1 cellular context compared by ENCODE assay signal in the genomic region with DNA sequence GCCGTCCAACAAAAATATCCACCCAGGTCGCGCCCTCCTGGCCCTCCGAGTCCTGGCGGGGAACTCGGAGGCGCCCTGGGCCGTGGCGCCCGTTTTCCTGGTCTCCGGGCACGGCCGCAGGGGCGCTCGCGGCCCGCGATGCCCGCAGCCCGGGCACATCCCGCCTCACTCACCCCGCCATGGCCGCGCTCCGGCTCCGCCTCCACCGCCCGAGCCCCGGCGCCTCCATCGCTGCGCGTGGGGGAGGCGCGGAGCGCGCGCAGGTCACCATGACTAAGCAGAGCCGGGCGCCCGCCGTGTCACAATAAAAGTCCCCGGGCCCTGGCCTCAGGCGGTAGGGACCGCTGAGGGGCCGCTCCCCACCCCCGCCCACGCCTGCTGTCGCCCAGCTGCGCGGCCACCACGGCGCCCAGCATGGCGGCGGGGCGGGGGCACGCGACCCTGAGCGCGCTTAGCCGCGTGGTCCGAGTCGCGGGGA.
TF ChIP-seq lines count a peak whose summit lies in the region.

No MANE protein-coding gene starts in this region.

TF ChIP-seq in HepG2, 621 proteins besides CTCF, POLR2A, EP300 and RAD21 (continued from another document and continues in another):
- TF ChIP-seq, protein P1, sequence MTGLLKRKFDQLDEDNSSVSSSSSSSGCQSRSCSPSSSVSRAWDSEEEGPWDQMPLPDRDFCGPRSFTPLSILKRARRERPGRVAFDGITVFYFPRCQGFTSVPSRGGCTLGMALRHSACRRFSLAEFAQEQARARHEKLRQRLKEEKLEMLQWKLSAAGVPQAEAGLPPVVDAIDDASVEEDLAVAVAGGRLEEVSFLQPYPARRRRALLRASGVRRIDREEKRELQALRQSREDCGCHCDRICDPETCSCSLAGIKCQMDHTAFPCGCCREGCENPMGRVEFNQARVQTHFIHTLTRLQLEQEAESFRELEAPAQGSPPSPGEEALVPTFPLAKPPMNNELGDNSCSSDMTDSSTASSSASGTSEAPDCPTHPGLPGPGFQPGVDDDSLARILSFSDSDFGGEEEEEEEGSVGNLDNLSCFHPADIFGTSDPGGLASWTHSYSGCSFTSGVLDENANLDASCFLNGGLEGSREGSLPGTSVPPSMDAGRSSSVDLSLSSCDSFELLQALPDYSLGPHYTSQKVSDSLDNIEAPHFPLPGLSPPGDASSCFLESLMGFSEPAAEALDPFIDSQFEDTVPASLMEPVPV (CRISPR knock-in tag; IDR thresholded peaks at IDR 0.05), result 0 out of 2 replicates have a peak, but pooled peaks have one; percentile 67
- TF ChIP-seq ZNF678 (CRISPR knock-in tag; IDR thresholded peaks at IDR 0.05), result no peak
- no peak for TF ChIP-seq EZH2 (conservative IDR thresholded peaks at IDR 0.05; ENCODE audit: low read depth, low read length)
- no peak for TF ChIP-seq FOSL1 (CRISPR knock-in tag; IDR thresholded peaks at IDR 0.05; ENCODE audit: borderline replicate concordance)
- TF ChIP-seq ZNF563 (CRISPR knock-in tag; IDR thresholded peaks at IDR 0.05), result no peak
- no peak for TF ChIP-seq HNF4G (IDR thresholded peaks at IDR 0.05; ENCODE audit: borderline replicate concordance, low read depth, low read length)
- peak; percentile 55; the same call in 1 of the 2 replicates for TF ChIP-seq HNF4G (CRISPR knock-in tag; IDR thresholded peaks at IDR 0.05; ENCODE audit: borderline replicate concordance, low read depth)
- TF ChIP-seq MEIS1 (CRISPR knock-in tag; IDR thresholded peaks at IDR 0.05; ENCODE audit: borderline replicate concordance), result no peak
- TF ChIP-seq IKZF4 (CRISPR knock-in tag; IDR thresholded peaks at IDR 0.05; ENCODE audit: borderline replicate concordance, low read depth, not compliant biosample characterization), result no peak
- TF ChIP-seq, protein P2, sequence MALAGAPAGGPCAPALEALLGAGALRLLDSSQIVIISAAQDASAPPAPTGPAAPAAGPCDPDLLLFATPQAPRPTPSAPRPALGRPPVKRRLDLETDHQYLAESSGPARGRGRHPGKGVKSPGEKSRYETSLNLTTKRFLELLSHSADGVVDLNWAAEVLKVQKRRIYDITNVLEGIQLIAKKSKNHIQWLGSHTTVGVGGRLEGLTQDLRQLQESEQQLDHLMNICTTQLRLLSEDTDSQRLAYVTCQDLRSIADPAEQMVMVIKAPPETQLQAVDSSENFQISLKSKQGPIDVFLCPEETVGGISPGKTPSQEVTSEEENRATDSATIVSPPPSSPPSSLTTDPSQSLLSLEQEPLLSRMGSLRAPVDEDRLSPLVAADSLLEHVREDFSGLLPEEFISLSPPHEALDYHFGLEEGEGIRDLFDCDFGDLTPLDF (CRISPR knock-in tag; IDR thresholded peaks at IDR 0.05), result no peak
- TF ChIP-seq, protein P3, sequence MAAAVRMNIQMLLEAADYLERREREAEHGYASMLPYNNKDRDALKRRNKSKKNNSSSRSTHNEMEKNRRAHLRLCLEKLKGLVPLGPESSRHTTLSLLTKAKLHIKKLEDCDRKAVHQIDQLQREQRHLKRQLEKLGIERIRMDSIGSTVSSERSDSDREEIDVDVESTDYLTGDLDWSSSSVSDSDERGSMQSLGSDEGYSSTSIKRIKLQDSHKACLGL (CRISPR knock-in tag; IDR thresholded peaks at IDR 0.05), result peak; percentile 70; the same call in 1 of the 2 replicates
- TF ChIP-seq, protein P4, sequence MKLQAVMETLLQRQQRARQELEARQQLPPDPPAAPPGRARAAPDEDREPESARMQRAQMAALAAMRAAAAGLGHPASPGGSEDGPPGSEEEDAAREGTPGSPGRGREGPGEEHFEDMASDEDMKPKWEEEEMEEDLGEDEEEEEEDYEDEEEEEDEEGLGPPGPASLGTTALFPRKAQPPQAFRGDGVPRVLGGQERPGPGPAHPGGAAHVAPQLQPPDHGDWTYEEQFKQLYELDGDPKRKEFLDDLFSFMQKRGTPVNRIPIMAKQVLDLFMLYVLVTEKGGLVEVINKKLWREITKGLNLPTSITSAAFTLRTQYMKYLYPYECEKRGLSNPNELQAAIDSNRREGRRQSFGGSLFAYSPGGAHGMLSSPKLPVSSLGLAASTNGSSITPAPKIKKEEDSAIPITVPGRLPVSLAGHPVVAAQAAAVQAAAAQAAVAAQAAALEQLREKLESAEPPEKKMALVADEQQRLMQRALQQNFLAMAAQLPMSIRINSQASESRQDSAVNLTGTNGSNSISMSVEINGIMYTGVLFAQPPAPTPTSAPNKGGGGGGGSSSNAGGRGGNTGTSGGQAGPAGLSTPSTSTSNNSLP (IDR thresholded peaks at IDR 0.05; ENCODE audit: low read depth, low read length), result no peak
- TF ChIP-seq, protein P5, sequence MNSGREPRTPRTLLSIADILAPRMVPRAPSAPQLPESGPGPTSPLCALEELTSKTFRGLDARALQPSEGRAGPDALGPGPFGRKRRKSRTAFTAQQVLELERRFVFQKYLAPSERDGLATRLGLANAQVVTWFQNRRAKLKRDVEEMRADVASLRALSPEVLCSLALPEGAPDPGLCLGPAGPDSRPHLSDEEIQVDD (CRISPR knock-in tag; IDR thresholded peaks at IDR 0.05; ENCODE audit: borderline replicate concordance), result 0 out of 2 replicates have a peak, but pooled peaks have one; percentile 67
- TF ChIP-seq, protein P6, sequence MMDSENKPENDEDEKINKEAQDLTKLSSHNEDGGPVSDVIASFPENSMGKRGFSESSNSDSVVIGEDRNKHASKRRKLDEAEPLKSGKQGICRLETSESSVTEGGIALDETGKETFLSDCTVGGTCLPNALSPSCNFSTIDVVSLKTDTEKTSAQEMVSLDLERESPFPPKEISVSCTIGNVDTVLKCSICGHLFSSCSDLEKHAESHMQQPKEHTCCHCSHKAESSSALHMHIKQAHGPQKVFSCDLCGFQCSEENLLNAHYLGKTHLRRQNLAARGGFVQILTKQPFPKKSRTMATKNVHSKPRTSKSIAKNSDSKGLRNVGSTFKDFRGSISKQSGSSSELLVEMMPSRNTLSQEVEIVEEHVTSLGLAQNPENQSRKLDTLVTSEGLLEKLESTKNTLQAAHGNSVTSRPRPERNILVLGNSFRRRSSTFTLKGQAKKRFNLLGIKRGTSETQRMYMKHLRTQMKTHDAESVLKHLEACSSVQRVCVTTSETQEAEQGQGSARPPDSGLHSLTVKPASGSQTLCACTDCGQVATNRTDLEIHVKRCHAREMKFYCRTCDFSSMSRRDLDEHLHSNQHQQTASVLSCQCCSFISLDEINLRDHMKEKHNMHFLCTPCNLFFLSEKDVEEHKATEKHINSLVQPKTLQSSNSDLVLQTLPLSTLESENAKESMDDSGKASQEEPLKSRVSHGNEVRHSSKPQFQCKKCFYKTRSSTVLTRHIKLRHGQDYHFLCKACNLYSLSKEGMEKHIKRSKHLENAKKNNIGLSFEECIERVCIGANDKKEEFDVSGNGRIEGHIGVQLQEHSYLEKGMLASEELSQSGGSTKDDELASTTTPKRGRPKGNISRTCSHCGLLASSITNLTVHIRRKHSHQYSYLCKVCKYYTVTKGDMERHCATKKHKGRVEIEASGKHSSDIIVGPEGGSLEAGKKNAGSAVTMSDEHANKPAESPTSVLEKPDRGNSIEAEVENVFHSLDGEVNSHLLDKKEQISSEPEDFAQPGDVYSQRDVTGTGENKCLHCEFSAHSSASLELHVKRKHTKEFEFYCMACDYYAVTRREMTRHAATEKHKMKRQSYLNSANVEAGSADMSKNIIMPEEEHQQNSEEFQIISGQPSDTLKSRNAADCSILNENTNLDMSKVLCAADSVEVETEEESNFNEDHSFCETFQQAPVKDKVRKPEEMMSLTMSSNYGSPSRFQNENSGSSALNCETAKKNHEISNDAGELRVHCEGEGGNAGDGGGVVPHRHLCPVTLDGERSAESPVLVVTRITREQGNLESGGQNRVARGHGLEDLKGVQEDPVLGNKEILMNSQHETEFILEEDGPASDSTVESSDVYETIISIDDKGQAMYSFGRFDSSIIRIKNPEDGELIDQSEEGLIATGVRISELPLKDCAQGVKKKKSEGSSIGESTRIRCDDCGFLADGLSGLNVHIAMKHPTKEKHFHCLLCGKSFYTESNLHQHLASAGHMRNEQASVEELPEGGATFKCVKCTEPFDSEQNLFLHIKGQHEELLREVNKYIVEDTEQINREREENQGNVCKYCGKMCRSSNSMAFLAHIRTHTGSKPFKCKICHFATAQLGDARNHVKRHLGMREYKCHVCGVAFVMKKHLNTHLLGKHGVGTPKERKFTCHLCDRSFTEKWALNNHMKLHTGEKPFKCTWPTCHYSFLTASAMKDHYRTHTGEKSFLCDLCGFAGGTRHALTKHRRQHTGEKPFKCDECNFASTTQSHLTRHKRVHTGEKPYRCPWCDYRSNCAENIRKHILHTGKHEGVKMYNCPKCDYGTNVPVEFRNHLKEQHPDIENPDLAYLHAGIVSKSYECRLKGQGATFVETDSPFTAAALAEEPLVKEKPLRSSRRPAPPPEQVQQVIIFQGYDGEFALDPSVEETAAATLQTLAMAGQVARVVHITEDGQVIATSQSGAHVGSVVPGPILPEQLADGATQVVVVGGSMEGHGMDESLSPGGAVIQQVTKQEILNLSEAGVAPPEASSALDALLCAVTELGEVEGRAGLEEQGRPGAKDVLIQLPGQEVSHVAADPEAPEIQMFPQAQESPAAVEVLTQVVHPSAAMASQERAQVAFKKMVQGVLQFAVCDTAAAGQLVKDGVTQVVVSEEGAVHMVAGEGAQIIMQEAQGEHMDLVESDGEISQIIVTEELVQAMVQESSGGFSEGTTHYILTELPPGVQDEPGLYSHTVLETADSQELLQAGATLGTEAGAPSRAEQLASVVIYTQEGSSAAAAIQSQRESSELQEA (CRISPR knock-in tag; IDR thresholded peaks at IDR 0.05; ENCODE audit: not compliant biosample characterization), result no peak
- TF ChIP-seq, protein P7, sequence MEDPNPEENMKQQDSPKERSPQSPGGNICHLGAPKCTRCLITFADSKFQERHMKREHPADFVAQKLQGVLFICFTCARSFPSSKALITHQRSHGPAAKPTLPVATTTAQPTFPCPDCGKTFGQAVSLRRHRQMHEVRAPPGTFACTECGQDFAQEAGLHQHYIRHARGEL (CRISPR knock-in tag; IDR thresholded peaks at IDR 0.05), result no peak
- peak; percentile 53; the same call in 1 of the 2 replicates for TF ChIP-seq ZBTB3 (CRISPR knock-in tag; IDR thresholded peaks at IDR 0.05; ENCODE audit: borderline replicate concordance, low read depth)
- TF ChIP-seq, protein P8, sequence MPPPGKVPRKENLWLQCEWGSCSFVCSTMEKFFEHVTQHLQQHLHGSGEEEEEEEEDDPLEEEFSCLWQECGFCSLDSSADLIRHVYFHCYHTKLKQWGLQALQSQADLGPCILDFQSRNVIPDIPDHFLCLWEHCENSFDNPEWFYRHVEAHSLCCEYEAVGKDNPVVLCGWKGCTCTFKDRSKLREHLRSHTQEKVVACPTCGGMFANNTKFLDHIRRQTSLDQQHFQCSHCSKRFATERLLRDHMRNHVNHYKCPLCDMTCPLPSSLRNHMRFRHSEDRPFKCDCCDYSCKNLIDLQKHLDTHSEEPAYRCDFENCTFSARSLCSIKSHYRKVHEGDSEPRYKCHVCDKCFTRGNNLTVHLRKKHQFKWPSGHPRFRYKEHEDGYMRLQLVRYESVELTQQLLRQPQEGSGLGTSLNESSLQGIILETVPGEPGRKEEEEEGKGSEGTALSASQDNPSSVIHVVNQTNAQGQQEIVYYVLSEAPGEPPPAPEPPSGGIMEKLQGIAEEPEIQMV (CRISPR knock-in tag; IDR thresholded peaks at IDR 0.05; ENCODE audit: low read depth), result peak; percentile 46; the same call in 1 of the 2 replicates
- TF ChIP-seq, protein P9, sequence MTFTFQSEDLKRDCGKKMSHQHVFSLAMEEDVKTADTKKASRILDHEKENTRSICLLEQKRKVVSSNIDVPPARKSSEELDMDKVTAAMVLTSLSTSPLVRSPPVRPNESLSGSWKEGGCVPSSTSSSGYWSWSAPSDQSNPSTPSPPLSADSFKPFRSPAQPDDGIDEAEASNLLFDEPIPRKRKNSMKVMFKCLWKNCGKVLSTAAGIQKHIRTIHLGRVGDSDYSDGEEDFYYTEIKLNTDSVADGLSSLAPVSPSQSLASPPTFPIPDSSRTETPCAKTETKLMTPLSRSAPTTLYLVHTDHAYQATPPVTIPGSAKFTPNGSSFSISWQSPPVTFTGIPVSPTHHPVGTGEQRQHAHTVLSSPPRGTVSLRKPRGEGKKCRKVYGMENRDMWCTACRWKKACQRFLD (CRISPR knock-in tag; IDR thresholded peaks at IDR 0.05; ENCODE audit: borderline replicate concordance), result peak; percentile 52; the same call in 1 of the 2 replicates
- no peak for TF ChIP-seq ADNP (CRISPR knock-in tag; IDR thresholded peaks at IDR 0.05)
- 0 out of 2 replicates have a peak, but pooled peaks have one; percentile 57 for TF ChIP-seq ZSCAN22 (CRISPR knock-in tag; IDR thresholded peaks at IDR 0.05)
- TF ChIP-seq HOXA9 (CRISPR knock-in tag; IDR thresholded peaks at IDR 0.05; ENCODE audit: borderline replicate concordance), result peak; percentile 70; the same call in 1 of the 2 replicates
- TF ChIP-seq RXRB (CRISPR knock-in tag; IDR thresholded peaks at IDR 0.05; ENCODE audit: borderline replicate concordance), result 0 out of 2 replicates have a peak, but pooled peaks have one; percentile 19
- no peak for TF ChIP-seq TCF7L2 (IDR thresholded peaks at IDR 0.05; ENCODE audit: low read depth, low read length)
- TF ChIP-seq, protein P10, sequence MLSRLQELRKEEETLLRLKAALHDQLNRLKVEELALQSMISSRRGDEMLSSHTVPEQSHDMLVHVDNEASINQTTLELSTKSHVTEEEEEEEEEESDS (CRISPR knock-in tag; IDR thresholded peaks at IDR 0.05; ENCODE audit: borderline replicate concordance), result 0 out of 2 replicates have a peak, but pooled peaks have one; percentile 63
- TF ChIP-seq TMF1 (CRISPR knock-in tag; IDR thresholded peaks at IDR 0.05; ENCODE audit: low read depth), result peak; percentile 27
- TF ChIP-seq TEAD2 (CRISPR knock-in tag; IDR thresholded peaks at IDR 0.05), result 0 out of 2 replicates have a peak, but pooled peaks have one; percentile 3
- TF ChIP-seq AGO1 (IDR thresholded peaks at IDR 0.05; ENCODE audit: low read depth, low read length, poor library complexity, severe bottlenecking), result peak; percentile 26
- TF ChIP-seq ZNF776 (CRISPR knock-in tag; IDR thresholded peaks at IDR 0.05), result peak; percentile 78
- TF ChIP-seq FOXM1 (CRISPR knock-in tag; IDR thresholded peaks at IDR 0.05), result no peak
- peak; percentile 66; the same call in 1 of the 2 replicates for TF ChIP-seq SMAD1 (CRISPR knock-in tag; IDR thresholded peaks at IDR 0.05; ENCODE audit: borderline replicate concordance, low read depth)
- TF ChIP-seq GLI4 (CRISPR knock-in tag; IDR thresholded peaks at IDR 0.05; ENCODE audit: borderline replicate concordance), result no peak; the same call in 1 of the 2 replicates
- TF ChIP-seq ZNF737 (CRISPR knock-in tag; IDR thresholded peaks at IDR 0.05; ENCODE audit: borderline replicate concordance), result no peak
- TF ChIP-seq ZNF577 (CRISPR knock-in tag; IDR thresholded peaks at IDR 0.05; ENCODE audit: borderline replicate concordance, low read depth), result no peak
- TF ChIP-seq POGZ (CRISPR knock-in tag; IDR thresholded peaks at IDR 0.05), result no peak; the same call in 1 of the 2 replicates
- TF ChIP-seq, protein P11, sequence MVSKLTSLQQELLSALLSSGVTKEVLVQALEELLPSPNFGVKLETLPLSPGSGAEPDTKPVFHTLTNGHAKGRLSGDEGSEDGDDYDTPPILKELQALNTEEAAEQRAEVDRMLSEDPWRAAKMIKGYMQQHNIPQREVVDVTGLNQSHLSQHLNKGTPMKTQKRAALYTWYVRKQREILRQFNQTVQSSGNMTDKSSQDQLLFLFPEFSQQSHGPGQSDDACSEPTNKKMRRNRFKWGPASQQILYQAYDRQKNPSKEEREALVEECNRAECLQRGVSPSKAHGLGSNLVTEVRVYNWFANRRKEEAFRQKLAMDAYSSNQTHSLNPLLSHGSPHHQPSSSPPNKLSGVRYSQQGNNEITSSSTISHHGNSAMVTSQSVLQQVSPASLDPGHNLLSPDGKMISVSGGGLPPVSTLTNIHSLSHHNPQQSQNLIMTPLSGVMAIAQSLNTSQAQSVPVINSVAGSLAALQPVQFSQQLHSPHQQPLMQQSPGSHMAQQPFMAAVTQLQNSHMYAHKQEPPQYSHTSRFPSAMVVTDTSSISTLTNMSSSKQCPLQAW (CRISPR knock-in tag; IDR thresholded peaks at IDR 0.05), result peak; percentile 31; the same call in 1 of the 2 replicates
- TF ChIP-seq PHF8 (CRISPR knock-in tag; IDR thresholded peaks at IDR 0.05), result peak; percentile 85; the same call in 1 of the 2 replicates
- TF ChIP-seq RAD51 (IDR thresholded peaks at IDR 0.05; ENCODE audit: borderline replicate concordance), result no peak
- TF ChIP-seq ZNF615 (CRISPR knock-in tag; IDR thresholded peaks at IDR 0.05; ENCODE audit: borderline replicate concordance), result no peak
